In genomic region chr3:27680517-27681246, GRCh38 we compare ENCODE assay signal across 8 cellular contexts. TPM values are rescaled to one million over a fixed set of nuclear protein-coding genes. Genes with fewer than 3 reads are reported as not detected.
DNase-seq lines count a peak whose midpoint lies in the region; ATAC-seq and FAIRE-seq lines count a peak whose summit lies in the region.

No MANE protein-coding gene starts in this region.

- H3K4me1 Mint-ChIP-seq in activated naive CD8-positive, alpha-beta T cell treated with anti-CD3 and anti-CD28 coated beads, Interleukin-2, amount 10 ng/mL, durations not matched to agents 7 days and 5 days, result peaks cover 8% of the 10 kb centered on the region

- no peaks in the 10 kb centered on the region for H3K36me3 Mint-ChIP-seq in activated naive CD8-positive, alpha-beta T cell treated with anti-CD3 and anti-CD28 coated beads, Interleukin-2, amount 10 ng/mL, durations not matched to agents 7 days and 5 days

- H3K27me3 ChIP-seq in muscle layer of duodenum (ENCODE audit: low read depth, low read length), result no peaks in the 10 kb centered on the region

- H3K4me3 Mint-ChIP-seq in activated naive CD8-positive, alpha-beta T cell treated with anti-CD3 and anti-CD28 coated beads, Interleukin-2, amount 10 ng/mL, durations not matched to agents 7 days and 5 days, result peak overlapping the region; percentile 74

- H3K27ac ChIP-seq in muscle layer of duodenum (ENCODE audit: low read length), result peak overlapping the region; percentile 2

- FAIRE-seq in RCC 7860 (lab: Jason Lieb, UNC), result no peak

- peak; percentile 10 for ATAC-seq in GM18517 (IDR thresholded peaks at IDR 0.05; ENCODE audit: unreplicated experiment)
- peak; percentile 20 for ATAC-seq in HG03095 (IDR thresholded peaks at IDR 0.05; ENCODE audit: unreplicated experiment)
- no peak for ATAC-seq in activated naive CD8-positive, alpha-beta T cell treated with anti-CD3 and anti-CD28 coated beads, Interleukin-2, amount 10 ng/mL, durations not matched to agents 7 days and 5 days (ENCODE audit: low read depth)

- H3K9me3 Mint-ChIP-seq in activated naive CD8-positive, alpha-beta T cell treated with anti-CD3 and anti-CD28 coated beads, Interleukin-2, amount 10 ng/mL, durations not matched to agents 7 days and 5 days, result no peaks in the 10 kb centered on the region

- no peak for DNase-seq in activated naive CD8-positive, alpha-beta T cell treated with anti-CD3 and anti-CD28 coated beads, Interleukin-2, amount 10 ng/mL, durations not matched to agents 7 days and 5 days
- DNase-seq in RCC 7860 (ENCODE audit: low spot score), result no peak
- no peak for DNase-seq in 8988T
- DNase-seq in NCI-H2171 treated with DMSO at 0.1 percent for 48 hours (lab: John Stamatoyannopoulos, UW), result no peak
- DNase-seq in occipital lobe (lab: John Stamatoyannopoulos, UW), result no peak

- POLR2A ChIA-PET in activated naive CD8-positive, alpha-beta T cell treated with anti-CD3 and anti-CD28 coated beads, Interleukin-2, amount 10 ng/mL, durations not matched to agents 7 days and 5 days (lab: Charles Lee), result interaction anchor here (1.3 kb wide), 1 partner anchor 196 kb away, joined by 5 read pairs; the partner anchor contains the start of gene SLC4A7

- peaks cover 11% of the 10 kb centered on the region for H3K27me3 Mint-ChIP-seq in activated naive CD8-positive, alpha-beta T cell treated with anti-CD3 and anti-CD28 coated beads, Interleukin-2, amount 10 ng/mL, durations not matched to agents 7 days and 5 days

- peak overlapping the region; percentile 61 for H3K27ac Mint-ChIP-seq in activated naive CD8-positive, alpha-beta T cell treated with anti-CD3 and anti-CD28 coated beads, Interleukin-2, amount 10 ng/mL, durations not matched to agents 7 days and 5 days

- no peaks in the 10 kb centered on the region for H3K9me3 ChIP-seq in muscle layer of duodenum (ENCODE audit: control insufficient read depth in 1 of 2, low read length in 2 of 2)

- no peak overlapping the region for H3K4me3 ChIP-seq in muscle layer of duodenum (ENCODE audit: low read depth in 1 of 2, low read length in 2 of 2)

- H3K36me3 ChIP-seq in muscle layer of duodenum (ENCODE audit: control insufficient read depth in 1 of 2, insufficient read depth in 2 of 2, low read length in 2 of 2), result no peaks in the 10 kb centered on the region

- H3K4me1 ChIP-seq in muscle layer of duodenum (ENCODE audit: control insufficient read depth in 1 of 2, insufficient read depth in 2 of 2, low read length in 2 of 2), result no peaks in the 10 kb centered on the region

RNA-seq across cellular contexts. Expression of gene EOMES, which starts 41.4 kb away (rescaled TPM):
- total RNA-seq in activated naive CD8-positive, alpha-beta T cell treated with anti-CD3 and anti-CD28 coated beads, Interleukin-2, amount 10 ng/mL, durations not matched to agents 7 days and 5 days, result 10 to 100 TPM; 35.5 to 44.5 TPM
- total RNA-seq in occipital lobe, result 14.5 TPM
